Comparison of ENCODE assay signal across 1 cellular context in the genomic region with DNA sequence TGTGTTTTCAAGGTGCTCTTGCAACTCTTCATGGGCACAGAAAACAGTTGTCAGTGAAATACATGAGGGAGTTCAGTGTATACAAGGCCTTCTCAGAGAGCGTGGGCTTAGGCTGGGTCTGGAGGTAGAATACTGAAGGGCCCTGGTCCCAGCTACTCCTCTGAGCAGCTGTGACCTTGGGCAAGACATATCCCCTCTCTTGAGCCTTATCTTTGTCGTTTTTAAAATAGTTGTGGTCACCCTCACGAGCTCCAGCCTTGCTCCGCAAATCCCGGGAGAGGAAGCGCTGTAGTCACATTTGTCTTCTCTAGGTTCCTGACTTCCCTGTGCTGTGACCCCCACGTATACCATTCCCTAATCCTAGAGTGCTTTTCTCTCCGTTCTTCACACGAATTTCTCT.
TF ChIP-seq lines count a peak whose summit lies in the region.

No MANE protein-coding gene starts in this region.

TF ChIP-seq in GM12878, 131 proteins besides CTCF, POLR2A, EP300 and RAD21:
- TF ChIP-seq POLR2AphosphoS2 (IDR thresholded peaks at IDR 0.05; ENCODE audit: low read depth, low read length) = no peak
TF ChIP-seq in GM12878: peak in this region for 0.
